1 cellular context compared by ENCODE assay signal in genomic region chr15:33211409-33211808, GRCh38.
TF ChIP-seq lines count a peak whose summit lies in the region.

No MANE protein-coding gene starts in this region.

TF ChIP-seq in A549, 52 proteins besides CTCF, POLR2A, EP300 and RAD21 (continued from another document):
- TF ChIP-seq, protein P1, sequence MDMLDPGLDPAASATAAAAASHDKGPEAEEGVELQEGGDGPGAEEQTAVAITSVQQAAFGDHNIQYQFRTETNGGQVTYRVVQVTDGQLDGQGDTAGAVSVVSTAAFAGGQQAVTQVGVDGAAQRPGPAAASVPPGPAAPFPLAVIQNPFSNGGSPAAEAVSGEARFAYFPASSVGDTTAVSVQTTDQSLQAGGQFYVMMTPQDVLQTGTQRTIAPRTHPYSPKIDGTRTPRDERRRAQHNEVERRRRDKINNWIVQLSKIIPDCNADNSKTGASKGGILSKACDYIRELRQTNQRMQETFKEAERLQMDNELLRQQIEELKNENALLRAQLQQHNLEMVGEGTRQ (IDR thresholded peaks at IDR 0.05) = no peak
- TF ChIP-seq MAZ (IDR thresholded peaks at IDR 0.05; ENCODE audit: borderline replicate concordance, low read depth, low read length) (no peak), ZC3H11A (IDR thresholded peaks at IDR 0.05) (no peak), SREBF2 (IDR thresholded peaks at IDR 0.05) (no peak), JUNB (IDR thresholded peaks at IDR 0.05) (no peak), HEYL (CRISPR knock-in tag; IDR thresholded peaks at IDR 0.05) (no peak), TFCP2L1 (CRISPR knock-in tag; IDR thresholded peaks at IDR 0.05) (no peak), E2F6 (IDR thresholded peaks at IDR 0.05; ENCODE audit: borderline replicate concordance, low read depth) (no peak), CHD2 (IDR thresholded peaks at IDR 0.05; ENCODE audit: low read length, partially characterized antibody) (no peak), RFX5 (IDR thresholded peaks at IDR 0.05) (no peak)
- TF ChIP-seq, protein P2, sequence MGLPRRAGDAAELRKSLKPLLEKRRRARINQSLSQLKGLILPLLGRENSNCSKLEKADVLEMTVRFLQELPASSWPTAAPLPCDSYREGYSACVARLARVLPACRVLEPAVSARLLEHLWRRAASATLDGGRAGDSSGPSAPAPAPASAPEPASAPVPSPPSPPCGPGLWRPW (IDR thresholded peaks at IDR 0.05) = no peak
TF ChIP-seq in A549: peak in this region for 0.
